In the genomic region with DNA sequence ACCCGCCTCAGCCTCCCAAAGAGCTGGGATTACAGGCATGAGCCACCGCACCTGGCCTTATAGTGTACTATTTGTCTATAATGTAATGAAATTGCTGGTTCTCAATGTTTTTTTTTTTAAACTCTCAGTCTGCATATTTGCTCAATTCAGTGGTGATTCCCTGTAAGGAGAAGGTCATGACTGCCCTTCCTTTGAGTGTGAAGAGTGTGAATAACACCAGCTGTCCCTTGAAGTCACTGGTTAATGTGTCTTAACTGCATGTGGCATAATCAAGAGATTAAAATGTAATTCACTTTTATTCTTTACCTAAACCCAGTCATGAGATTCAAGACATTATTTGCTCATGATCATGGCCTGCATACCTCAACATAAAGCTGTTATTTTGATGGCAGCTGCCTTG, we compare ENCODE assay signal across 22 cellular contexts. TPM values are rescaled to one million over a fixed set of nuclear protein-coding genes. Genes with fewer than 3 reads are reported as not detected.
DNase-seq lines count a peak whose midpoint lies in the region; ATAC-seq and TF ChIP-seq lines count a peak whose summit lies in the region.
"Had no signal": no experiment of that assay in that cellular context is flagged by ENCODE, and none has a peak within 500 bp of the region (broad histone marks: within the 10 kb centered on the region; RNA-seq: fewer than 3 reads in every experiment).

No MANE protein-coding gene starts in this region.

- H3K9me3 Mint-ChIP-seq in MCF 10A (ENCODE audit: unreplicated experiment): no peaks in the 10 kb centered on the region
- peaks cover 3% of the 10 kb centered on the region for H3K9me3 Mint-ChIP-seq in stimulated activated effector memory CD8-positive, alpha-beta T cell treated with anti-CD3 and anti-CD28 coated beads, Interleukin-12 subunit alpha, Interleukin-12 subunit beta, amount 100 ng/mL, for 72 hours
- H3K9me3 Mint-ChIP-seq: CD4-positive, alpha-beta T cell had no signal

- H3K36me3 ChIP-seq in breast epithelium: no peaks in the 10 kb centered on the region
- H3K36me3 ChIP-seq in Karpas-422 (ENCODE audit: insufficient read depth, low read length): peaks cover 8% of the 10 kb centered on the region
- H3K36me3 ChIP-seq: BE2C had no signal

- H3K4me1 ChIP-seq in breast epithelium (no peaks in the 10 kb centered on the region), Karpas-422 (ENCODE audit: low read length) (peaks cover 39% of the 10 kb centered on the region)
- H3K4me1 ChIP-seq: BE2C had no signal

- H3K9me2 ChIP-seq in Karpas-422 (replicated peaks; ENCODE audit: insufficient read depth, low read length): no peaks in the 10 kb centered on the region
- H3K9me2 ChIP-seq: SK-N-SH had no signal

- H3K4me3 Mint-ChIP-seq in MCF 10A (ENCODE audit: unreplicated experiment): no peak overlapping the region
- no peak overlapping the region for H3K4me3 Mint-ChIP-seq in stimulated activated effector memory CD8-positive, alpha-beta T cell treated with anti-CD3 and anti-CD28 coated beads, Interleukin-12 subunit alpha, Interleukin-12 subunit beta, amount 100 ng/mL, for 72 hours
- H3K4me3 Mint-ChIP-seq: CD4-positive, alpha-beta T cell had no signal

- DNase-seq in MCF 10A (ENCODE audit: unreplicated experiment): no peak
- DNase-seq in breast epithelium (ENCODE audit: low spot score in 2 of 2): no peak
- DNase-seq in Karpas-422: no peak
- DNase-seq in left colon: no peak
- no peak for DNase-seq in stimulated activated effector memory CD8-positive, alpha-beta T cell treated with anti-CD3 and anti-CD28 coated beads, Interleukin-12 subunit alpha, Interleukin-12 subunit beta, amount 100 ng/mL, for 72 hours (ENCODE audit: low spot score in 2 of 2)
- no peak for DNase-seq in ureter (ENCODE audit: low spot score)
- no peak for DNase-seq in HT-29 (ENCODE audit: low spot score)
- DNase-seq in GM10248 (ENCODE audit: extremely low spot score): no peak
- DNase-seq: BE2C; Caco-2; CD4-positive, alpha-beta T cell; GDM1; GOT3; KG1; NCI-H1436; NCI-H2029 treated with DMSO at 0.1 percent for 48 hours; NCI-H774; PC-3; RPMI8226; SHP77 treated with DMSO at 0.1 percent for 48 hours; SK-N-SH had no signal

- H3K27me3 Mint-ChIP-seq in MCF 10A (ENCODE audit: insufficient read depth, unreplicated experiment): no peaks in the 10 kb centered on the region
- H3K27me3 Mint-ChIP-seq: CD4-positive, alpha-beta T cell had no signal

- no peak for TF ChIP-seq POLR2A in breast epithelium (IDR thresholded peaks at IDR 0.05)

- BruUV-seq in MCF 10A (replicated peaks; lab: Mats Ljungman, UMichigan): no TSS peak

- peaks cover 13% of the 10 kb centered on the region for H3K4me1 Mint-ChIP-seq in MCF 10A (ENCODE audit: insufficient read depth, unreplicated experiment)
- peaks cover 35% of the 10 kb centered on the region for H3K4me1 Mint-ChIP-seq in stimulated activated effector memory CD8-positive, alpha-beta T cell treated with anti-CD3 and anti-CD28 coated beads, Interleukin-12 subunit alpha, Interleukin-12 subunit beta, amount 100 ng/mL, for 72 hours

- intact Hi-C loops in MCF 10A (cut with micrococcal nuclease): no loop called here
- intact Hi-C loops in breast epithelium (cut with DNase I; ENCODE audit: low total_unique reads): no loop called here
- intact Hi-C loops in left colon (cut with DNase I, micrococcal nuclease): no loop called here

- H2AFZ ChIP-seq in Karpas-422 (ENCODE audit: low read length): no peak overlapping the region

- peaks cover 12% of the 10 kb centered on the region; the same call in 1 of the 2 replicates for H4K20me1 ChIP-seq in Karpas-422 (ENCODE audit: insufficient read depth, low read depth, low read length)

- H3K79me2 ChIP-seq in Karpas-422 (ENCODE audit: low read length): peaks cover 94% of the 10 kb centered on the region

- no peak for TF ChIP-seq CTCF in MCF 10A (IDR thresholded peaks at IDR 0.05; ENCODE audit: unreplicated experiment)
- TF ChIP-seq CTCF in breast epithelium (IDR thresholded peaks at IDR 0.05): no peak
- no peak for TF ChIP-seq CTCF in GM10248 (IDR thresholded peaks at IDR 0.05; ENCODE audit: control extremely low read depth, extremely low read depth, low read depth, missing control alignments)

- H3K4me2 ChIP-seq in Karpas-422 (ENCODE audit: low read depth, low read length, poor library complexity, severe bottlenecking): peak overlapping the region; percentile 42
- H3K4me2 ChIP-seq: SK-N-SH had no signal

- POLR2A ChIA-PET in MCF 10A (lab: Yijun Ruan, JAX): interaction anchor here (0.6 to 1.2 kb wide), 4 partner anchors 9 to 239 kb away, joined by 3 to 4 read pairs (median 3); no protein-coding TSS in a partner anchor
- POLR2A ChIA-PET in GM10248 (lab: Yijun Ruan, JAX): no interaction called here

- H3K27me3 ChIP-seq in breast epithelium (no peaks in the 10 kb centered on the region), Karpas-422 (ENCODE audit: low read length) (no peaks in the 10 kb centered on the region)
- H3K27me3 ChIP-seq: BE2C had no signal

- peak; percentile 74 for ATAC-seq in left colon
- no peak for ATAC-seq in stimulated activated effector memory CD8-positive, alpha-beta T cell treated with anti-CD3 and anti-CD28 coated beads, Interleukin-12 subunit alpha, Interleukin-12 subunit beta, amount 100 ng/mL, for 72 hours
- ATAC-seq: HepG2, PC-3 had no signal

- CTCF ChIA-PET in MCF 10A (lab: Yijun Ruan, JAX) (interaction anchor here (1.1 kb wide), 1 partner anchor 251 kb away, joined by 3 read pairs; no protein-coding TSS in a partner anchor), GM10248 (lab: Yijun Ruan, JAX) (interaction anchor here (0.8 to 1.4 kb wide), 2 partner anchors 8 to 11 kb away, joined by 3 read pairs; no protein-coding TSS in a partner anchor)

- H3K36me3 Mint-ChIP-seq in MCF 10A (ENCODE audit: insufficient read depth, unreplicated experiment): peaks cover 17% of the 10 kb centered on the region
- H3K36me3 Mint-ChIP-seq in stimulated activated effector memory CD8-positive, alpha-beta T cell treated with anti-CD3 and anti-CD28 coated beads, Interleukin-12 subunit alpha, Interleukin-12 subunit beta, amount 100 ng/mL, for 72 hours: peaks cover 79% of the 10 kb centered on the region

- H3K9me3 ChIP-seq in breast epithelium: no peaks in the 10 kb centered on the region
- no peaks in the 10 kb centered on the region for H3K9me3 ChIP-seq in Karpas-422 (ENCODE audit: low read length)
- H3K9me3 ChIP-seq: BE2C, Caco-2 had no signal

- H3K9ac ChIP-seq in Karpas-422 (ENCODE audit: low read length): no peak overlapping the region
- H3K9ac ChIP-seq: SK-N-SH had no signal

- no peak overlapping the region for H3K4me3 ChIP-seq in breast epithelium
- H3K4me3 ChIP-seq in Karpas-422 (ENCODE audit: low read length): no peak overlapping the region

- H3K27ac Mint-ChIP-seq in MCF 10A (ENCODE audit: low read depth, unreplicated experiment): peak overlapping the region; percentile 43
- H3K27ac Mint-ChIP-seq in stimulated activated effector memory CD8-positive, alpha-beta T cell treated with anti-CD3 and anti-CD28 coated beads, Interleukin-12 subunit alpha, Interleukin-12 subunit beta, amount 100 ng/mL, for 72 hours: peak overlapping the region; percentile 23
- H3K27ac Mint-ChIP-seq: CD4-positive, alpha-beta T cell had no signal

- H3K27ac ChIP-seq in breast epithelium: no peak overlapping the region
- no peak overlapping the region for H3K27ac ChIP-seq in Karpas-422 (ENCODE audit: low read length)

RNA-seq across cellular contexts. Expression of a gene that starts 30.5 kb away (rescaled TPM):
- total RNA-seq in MCF 10A (2022) (17.0 and 20.0 TPM in 2 replicates), breast epithelium (10 to 100 TPM; 11.0 to 37.9 (median 32.1) TPM), left colon (10 to 100 TPM; 24.4 to 26.3 TPM), ureter (33.2 TPM)
- total RNA-seq in Karpas-422 (2014; rRNA removed; shearing (Covaris generic); ENCODE audit: low replicate concordance): 34.6 and 36.3 TPM in 2 replicates
- 18.4 and 19.2 TPM in 2 replicates for total RNA-seq in HT-29 (2014; rRNA removed; shearing (Covaris generic))
